In genomic region chr12:104384141-104384880, GRCh38 we compare ENCODE assay signal across 24 cellular contexts.
DNase-seq lines count a peak whose midpoint lies in the region; ATAC-seq lines count a peak whose summit lies in the region.
"Had no signal": no experiment of that assay in that cellular context is flagged by ENCODE, and none has a peak within 500 bp of the region (broad histone marks: within the 10 kb centered on the region; RNA-seq: fewer than 3 reads in every experiment).

No MANE protein-coding gene starts in this region.

- no peak overlapping the region for H3K4me3 Mint-ChIP-seq in activated naive CD8-positive, alpha-beta T cell treated with anti-CD3 and anti-CD28 coated beads, Interleukin-2, amount 50 U/mL, for 24 hours
- no peak overlapping the region for H3K4me3 Mint-ChIP-seq in activated naive CD8-positive, alpha-beta T cell treated with anti-CD3 and anti-CD28 coated beads for 36 hours
- H3K4me3 Mint-ChIP-seq: activated naive CD8-positive, alpha-beta T cell; activated T-helper 1 cell treated with anti-CD3 and anti-CD28 coated beads, Interleukin-12 subunit alpha, Interleukin-12 subunit beta, Interleukin-2, Interleukin-4 antibody, amounts not matched to agents 30 ng/mL and 10 ng/mL and 1 ng/mL, durations not matched to agents 14 hours and 24 hours and 36 hours; naive thymus-derived CD8-positive, alpha-beta T cell had no signal

- ATAC-seq in activated naive CD8-positive, alpha-beta T cell treated with anti-CD3 and anti-CD28 coated beads, Interleukin-2, amount 50 U/mL, for 24 hours, result peak; percentile 82
- ATAC-seq in esophagus mucosa, result peak; percentile 31
- peak; percentile 76 for ATAC-seq in stimulated activated naive CD8-positive, alpha-beta T cell treated with anti-CD3 and anti-CD28 coated beads, Interleukin-15, Interleukin-2, amounts not matched to agents 100 U/mL and 50 U/mL, for 24 hours
- no peak for ATAC-seq in HG03460 (IDR thresholded peaks at IDR 0.05; ENCODE audit: unreplicated experiment)
- ATAC-seq in HG02623 (IDR thresholded peaks at IDR 0.05; ENCODE audit: unreplicated experiment), result no peak
- ATAC-seq: HCT116; left ventricle myocardium superior; naive thymus-derived CD8-positive, alpha-beta T cell had no signal

- peaks cover 4% of the 10 kb centered on the region for H3K9me3 Mint-ChIP-seq in activated naive CD8-positive, alpha-beta T cell treated with anti-CD3 and anti-CD28 coated beads, Interleukin-2, amount 50 U/mL, for 24 hours
- no peaks in the 10 kb centered on the region for H3K9me3 Mint-ChIP-seq in activated naive CD8-positive, alpha-beta T cell treated with anti-CD3 and anti-CD28 coated beads for 36 hours

- no peaks in the 10 kb centered on the region for H3K36me3 Mint-ChIP-seq in activated naive CD8-positive, alpha-beta T cell treated with anti-CD3 and anti-CD28 coated beads, Interleukin-2, amount 50 U/mL, for 24 hours (ENCODE audit: low read depth)
- no peaks in the 10 kb centered on the region for H3K36me3 Mint-ChIP-seq in activated naive CD8-positive, alpha-beta T cell treated with anti-CD3 and anti-CD28 coated beads for 36 hours
- H3K36me3 Mint-ChIP-seq: activated naive CD8-positive, alpha-beta T cell; naive thymus-derived CD8-positive, alpha-beta T cell had no signal

- H3K27me3 Mint-ChIP-seq in activated naive CD8-positive, alpha-beta T cell treated with anti-CD3 and anti-CD28 coated beads, Interleukin-2, amount 50 U/mL, for 24 hours, result peaks cover 7% of the 10 kb centered on the region
- peaks cover 6% of the 10 kb centered on the region for H3K27me3 Mint-ChIP-seq in activated naive CD8-positive, alpha-beta T cell treated with anti-CD3 and anti-CD28 coated beads for 36 hours

- no peak for DNase-seq in activated naive CD8-positive, alpha-beta T cell treated with anti-CD3 and anti-CD28 coated beads, Interleukin-2, amount 50 U/mL, for 24 hours
- no peak for DNase-seq in activated naive CD8-positive, alpha-beta T cell treated with anti-CD3 and anti-CD28 coated beads for 36 hours
- DNase-seq in SW480 (ENCODE audit: low spot score), result peak; percentile 35
- no peak for DNase-seq in stimulated activated naive CD8-positive, alpha-beta T cell treated with anti-CD3 and anti-CD28 coated beads, Interleukin-15, Interleukin-2, amounts not matched to agents 100 U/mL and 50 U/mL, for 24 hours
- DNase-seq: cerebellar nuclear complex; DMS153; glutamatergic neuron; Kasumi-1; left ventricle myocardium superior; midbrain; MV-4-11; naive thymus-derived CD8-positive, alpha-beta T cell; NCI-H1436 treated with DMSO at 0.1 percent for 48 hours; NCI-H774; RPMI8226; stimulated activated CD8-positive, alpha-beta memory T cell treated with anti-CD3 and anti-CD28 coated beads, Interleukin-4, amount 100 ng/mL, for 48 hours; T-helper 1 cell; transverse colon had no signal

- H3K4me1 Mint-ChIP-seq in activated naive CD8-positive, alpha-beta T cell treated with anti-CD3 and anti-CD28 coated beads, Interleukin-2, amount 50 U/mL, for 24 hours, result peaks cover 8% of the 10 kb centered on the region
- peaks cover 5% of the 10 kb centered on the region for H3K4me1 Mint-ChIP-seq in activated naive CD8-positive, alpha-beta T cell treated with anti-CD3 and anti-CD28 coated beads for 36 hours

- H3K27ac Mint-ChIP-seq in activated naive CD8-positive, alpha-beta T cell treated with anti-CD3 and anti-CD28 coated beads, Interleukin-2, amount 50 U/mL, for 24 hours, result no peak overlapping the region
- H3K27ac Mint-ChIP-seq in activated naive CD8-positive, alpha-beta T cell treated with anti-CD3 and anti-CD28 coated beads for 36 hours, result no peak overlapping the region
- H3K27ac Mint-ChIP-seq: activated naive CD8-positive, alpha-beta T cell; activated T-helper 1 cell treated with anti-CD3 and anti-CD28 coated beads, Interleukin-12 subunit alpha, Interleukin-12 subunit beta, Interleukin-2, Interleukin-4 antibody, amounts not matched to agents 30 ng/mL and 10 ng/mL and 1 ng/mL, durations not matched to agents 14 hours and 24 hours and 36 hours had no signal

Comparison
In these comparisons a context has a peak if more than half of its experiments do, and no peak if none do; other contexts are left out.
1. ATAC-seq: peak in activated naive CD8-positive, alpha-beta T cell treated with anti-CD3 and anti-CD28 coated beads, Interleukin-2, amount 50 U/mL, for 24 hours (single experiment), esophagus mucosa (single experiment) and stimulated activated naive CD8-positive, alpha-beta T cell treated with anti-CD3 and anti-CD28 coated beads, Interleukin-15, Interleukin-2, amounts not matched to agents 100 U/mL and 50 U/mL, for 24 hours (single experiment); none in HG03460 (single experiment) and HG02623 (single experiment).